13 cellular contexts compared by ENCODE assay signal in genomic region chr17:49971848-49972485, GRCh38. TPM values are rescaled to one million over a fixed set of nuclear protein-coding genes. Genes with fewer than 3 reads are reported as not detected.
A peak's percentile ranks its signal among the peaks of the same experiment; 100 is the strongest.
DNase-seq lines count a peak whose midpoint lies in the region; ATAC-seq, FAIRE-seq and TF ChIP-seq lines count a peak whose summit lies in the region.
"Had no signal": no experiment of that assay in that cellular context is flagged by ENCODE, and none has a peak within 500 bp of the region (broad histone marks: within the 10 kb centered on the region; RNA-seq: fewer than 3 reads in every experiment).

No MANE protein-coding gene starts in this region.

- FAIRE-seq in K562 (lab: Jason Lieb, UNC), result no peak
- FAIRE-seq: endometrium had no signal

- H3K9me3 Mint-ChIP-seq in GM23338 (no peaks in the 10 kb centered on the region; the same call in 2 of the 3 replicates), naive B cell (peaks cover 0 to 8% (median 0%) of the 10 kb centered on the region in 7 donors)
- H3K9me3 Mint-ChIP-seq in stimulated activated memory B cell treated with anti-CD40 and anti-IgM and Interleukin-4, amounts not matched to agents 10 μg/mL and 1 μg/mL and 100 μg/mL, for 72 hours, result no peaks in the 10 kb centered on the region
- H3K9me3 Mint-ChIP-seq: activated naive CD4-positive, alpha-beta T cell treated with anti-CD3 and anti-CD28 coated beads, Interleukin-2, amount 50 U/mL, for 24 hours had no signal

- peak overlapping the region in 1 of 2 experiments; percentile 26; a peak in 1 of 4 replicates for H3K9ac ChIP-seq in K562 (ENCODE audit: insufficient read depth in 1 of 2, low read depth in 2 of 2, low read length in 2 of 2)

- POLR2A ChIA-PET in K562 (lab: Yijun Ruan, JAX), result no interaction called here

- no peaks in the 10 kb centered on the region; the same call in 2 of the 3 replicates for H3K36me3 Mint-ChIP-seq in GM23338 (ENCODE audit: low read depth)
- peaks cover 0 to 7% of the 10 kb centered on the region in 2 donors for H3K36me3 Mint-ChIP-seq in naive B cell
- no peaks in the 10 kb centered on the region for H3K36me3 Mint-ChIP-seq in stimulated activated memory B cell treated with anti-CD40 and anti-IgM and Interleukin-4, amounts not matched to agents 10 μg/mL and 1 μg/mL and 100 μg/mL, for 72 hours

- H3F3A ChIP-seq in GM23338 (replicated peaks; ENCODE audit: low read depth), result peaks cover 5% of the 10 kb centered on the region; the same call in 1 of the 2 replicates

- H3K27ac Mint-ChIP-seq in GM23338 (no peak overlapping the region), naive B cell (no peak overlapping the region)
- no peak overlapping the region for H3K27ac Mint-ChIP-seq in stimulated activated memory B cell treated with anti-CD40 and anti-IgM and Interleukin-4, amounts not matched to agents 10 μg/mL and 1 μg/mL and 100 μg/mL, for 72 hours
- H3K27ac Mint-ChIP-seq: activated naive CD4-positive, alpha-beta T cell treated with anti-CD3 and anti-CD28 coated beads, Interleukin-2, amount 50 U/mL, for 24 hours had no signal

- H3K27me3 Mint-ChIP-seq in GM23338 (ENCODE audit: insufficient read depth, low read depth, poor library complexity) (peaks cover 98% of the 10 kb centered on the region), naive B cell (peaks cover 60 to 97% (median 90%) of the 10 kb centered on the region in 3 donors)
- H3K27me3 Mint-ChIP-seq in stimulated activated memory B cell treated with anti-CD40 and anti-IgM and Interleukin-4, amounts not matched to agents 10 μg/mL and 1 μg/mL and 100 μg/mL, for 72 hours, result peaks cover 92% of the 10 kb centered on the region

- H3K36me3 ChIP-seq in GM23338 (ENCODE audit: insufficient read depth) (no peaks in the 10 kb centered on the region), K562 (ENCODE audit: control insufficient read depth, insufficient read depth, low read length) (no peaks in the 10 kb centered on the region)

- peaks cover 99% of the 10 kb centered on the region for H3K27me3 ChIP-seq in GM23338 (ENCODE audit: insufficient read depth)
- H3K27me3 ChIP-seq in K562 (ENCODE audit: control insufficient read depth in 2 of 2, insufficient read depth in 2 of 2, low read length in 2 of 2), result peaks cover 35 to 73% of the 10 kb centered on the region in 2 experiments
- peaks cover 81% of the 10 kb centered on the region for H3K27me3 ChIP-seq in foreskin keratinocyte

- no peak for TF ChIP-seq RAD21 in K562 (CRISPR knock-in tag; conservative IDR thresholded peaks at IDR 0.05 in 1 of 2, IDR thresholded peaks at IDR 0.05 in 1 of 2)

- DNase-seq in AG20443 (ENCODE audit: low spot score), result peak; percentile 57
- DNase-seq in GM23338 (ENCODE audit: low spot score), result peak; percentile 52
- DNase-seq in K562 (ENCODE audit: extremely low read depth in 1 of 4, low spot score in 3 of 4), result peak; percentile 41 to 76 (median 64)
- DNase-seq in naive B cell, result no peak
- no peak for DNase-seq in foreskin keratinocyte
- DNase-seq in NCI-H1930 (lab: John Stamatoyannopoulos, UW), result no peak
- DNase-seq in 8988T, result no peak
- DNase-seq: activated CD4-positive, alpha-beta T cell treated with anti-CD3 and anti-CD28 coated beads for 48 hours; NCI-H187 treated with DMSO at 0.1 percent for 48 hours; SHP77 treated with DMSO at 0.1 percent for 48 hours had no signal

- no TSS peak for BruUV-seq in K562 (replicated peaks; lab: Mats Ljungman, UMichigan)

- in situ Hi-C loops in K562 (cut with MboI), result no loop called here

- H4K20me1 ChIP-seq in GM23338 (replicated peaks; ENCODE audit: insufficient read depth) (peaks cover 23% of the 10 kb centered on the region), K562 (replicated peaks; ENCODE audit: control insufficient read depth, insufficient read depth, low read length) (peaks cover 4% of the 10 kb centered on the region; the same call in 1 of the 2 replicates)

- H3K4me3 Mint-ChIP-seq in GM23338, result peak overlapping the region; percentile 47; the same call in 2 of the 3 replicates
- peak overlapping the region in 5 of 8 donors; percentile 8 to 79 (median 50) for H3K4me3 Mint-ChIP-seq in naive B cell
- H3K4me3 Mint-ChIP-seq in stimulated activated memory B cell treated with anti-CD40 and anti-IgM and Interleukin-4, amounts not matched to agents 10 μg/mL and 1 μg/mL and 100 μg/mL, for 72 hours, result no peak overlapping the region

- H3K4me1 ChIP-seq in GM23338 (ENCODE audit: insufficient read depth) (peaks cover 34% of the 10 kb centered on the region), K562 (replicated peaks in 1 of 2; ENCODE audit: control insufficient read depth in 2 of 2, insufficient read depth in 2 of 2, low read length in 2 of 2) (peaks cover 0 to 37% of the 10 kb centered on the region in 2 experiments; a peak in 3 of 5 replicates), foreskin keratinocyte (no peaks in the 10 kb centered on the region)

- H2AFZ ChIP-seq in GM23338 (no peak overlapping the region), K562 (ENCODE audit: low read depth, low read length) (no peak overlapping the region; the same call in 1 of the 2 replicates)

- H3K9me2 ChIP-seq in GM23338 (ENCODE audit: insufficient read depth), result no peaks in the 10 kb centered on the region

- ATAC-seq in GM23338, result peak; percentile 11
- ATAC-seq in K562, result no peak
- ATAC-seq in naive B cell (ENCODE audit: low read depth in 2 of 2), result no peak
- ATAC-seq in foreskin keratinocyte, result no peak
- ATAC-seq in stimulated activated memory B cell treated with anti-CD40 and anti-IgM and Interleukin-4, amounts not matched to agents 10 μg/mL and 1 μg/mL and 100 μg/mL, for 72 hours, result no peak

- H3K27ac ChIP-seq in GM23338 (ENCODE audit: low read depth), result no peak overlapping the region
- H3K27ac ChIP-seq in K562 (ENCODE audit: extremely low read depth, low read depth, low read length), result no peak overlapping the region
- no peak overlapping the region for H3K27ac ChIP-seq in foreskin keratinocyte

- no peaks in the 10 kb centered on the region for H3K79me2 ChIP-seq in GM23338 (replicated peaks; ENCODE audit: insufficient read depth)
- H3K79me2 ChIP-seq in K562 (ENCODE audit: control insufficient read depth, insufficient read depth, low read length), result no peaks in the 10 kb centered on the region

- CTCF ChIA-PET in K562 (lab: Yijun Ruan, JAX; ENCODE audit: low intra/inter-chr PET ratio), result interaction anchor here (0.5 kb wide), 1 partner anchor 111 kb away, joined by 3 read pairs; no protein-coding TSS in a partner anchor

- no peak for TF ChIP-seq EP300 in K562 (IDR thresholded peaks at IDR 0.05; ENCODE audit: low read length)

- 23% methylated on average over 32 of the region's 55 CpGs for WGBS in K562 (ENCODE audit: insufficient coverage, low coverage, missing lambda C conversion rate)

- TF ChIP-seq POLR2A in K562 (conservative IDR thresholded peaks at IDR 0.05), result no peak

- TF ChIP-seq CTCF in GM23338 (conservative IDR thresholded peaks at IDR 0.05; ENCODE audit: low read depth in 2 of 2) (no peak), K562 (IDR thresholded peaks at IDR 0.05 in 2 of 3, conservative IDR thresholded peaks at IDR 0.05 in 1 of 3; ENCODE audit: insufficient read depth in 2 of 3, low read depth in 1 of 3, low read length in 3 of 3) (no peak), foreskin keratinocyte (conservative IDR thresholded peaks at IDR 0.05) (no peak)

- H3K4me1 Mint-ChIP-seq in GM23338, result peaks cover 44% of the 10 kb centered on the region
- peaks cover 26 to 39% (median 31%) of the 10 kb centered on the region in 3 donors for H3K4me1 Mint-ChIP-seq in naive B cell
- peaks cover 39% of the 10 kb centered on the region for H3K4me1 Mint-ChIP-seq in stimulated activated memory B cell treated with anti-CD40 and anti-IgM and Interleukin-4, amounts not matched to agents 10 μg/mL and 1 μg/mL and 100 μg/mL, for 72 hours

- intact Hi-C loops in K562 (cut with micrococcal nuclease), result no loop called here

- H3K4me2 ChIP-seq in GM23338 (peak overlapping the region; percentile 75), K562 (ENCODE audit: insufficient read depth, low read length) (no peak overlapping the region)

- H3K4me3 ChIP-seq in GM23338 (peak overlapping the region; percentile 47; the same call in 1 of the 2 replicates), K562 (no peak overlapping the region)

- H3K9me1 ChIP-seq in K562 (ENCODE audit: control insufficient read depth, insufficient read depth, low read length), result peaks cover 2% of the 10 kb centered on the region

- no peaks in the 10 kb centered on the region for H3K9me3 ChIP-seq in K562 (replicated peaks; ENCODE audit: control insufficient read depth, insufficient read depth, low read depth, low read length)

RNA-seq across cellular contexts. Expression of gene DLX4, which starts 3.0 kb away (rescaled TPM):
- total RNA-seq in GM23338 (2014; rRNA removed; shearing (Covaris generic)), result 0.10 and 0.58 TPM in 2 replicates
- polyA plus RNA-seq in GM23338 (2016; fragmentation: Nextera tagmentation; extraction: Ambion mirVana), result 0.79 and 0.80 TPM in 2 replicates
- total RNA-seq in K562 (2011; cell fraction: chromatin; rRNA removed; ENCODE audit: low replicate concordance), result 2.6 and 9.0 TPM in 2 replicates
- total RNA-seq in K562 (2011; cell fraction: nucleolus; rRNA removed), result 5.0 and 6.3 TPM in 2 replicates
- total RNA-seq in K562 (2011; cell fraction: nucleoplasm; rRNA removed), result 3.4 and 4.4 TPM in 2 replicates
- 0.32 and 0.41 TPM in 2 replicates for total RNA-seq in K562 (2014; rRNA removed)
- 0.25 and 0.32 TPM in 2 replicates for total RNA-seq in K562 (2014; rRNA removed; fragmentation: Illumina TruSeq; extraction: Trizol)
- total RNA-seq in K562 (2015; rRNA removed; fragmentation: Illumina TruSeq; extraction: Trizol), result 0.58 and 0.83 TPM in 2 replicates
- 1.7 TPM in 2 replicates for total RNA-seq in K562 (2021)
- polyA plus RNA-seq in K562 (2011; rRNA removed), result 1.6 and 2.2 TPM in 2 replicates
- polyA plus RNA-seq in K562 (2011; cell fraction: cytosol; rRNA removed), result 0.84 and 2.2 TPM in 2 replicates
- polyA plus RNA-seq in K562 (2011; cell fraction: nucleus; rRNA removed), result 5.6 and 15.3 TPM in 2 replicates
- polyA plus RNA-seq in K562 (2012), result 1.6 and 4.2 TPM in 2 replicates
- 0.96 and 1.1 TPM in 2 replicates for polyA plus RNA-seq in K562 (2014; fragmentation: Illumina TruSeq; extraction: Trizol)
- polyA plus RNA-seq in K562 (2014; fragmentation: Nextera tagmentation; extraction: Ambion mirVana), result under 1 TPM; 0.15 to 0.39 TPM
- 0.58 and 1.2 TPM in 2 replicates for polyA plus RNA-seq in K562 (2014; rRNA removed)
- 0.72 and 1.4 TPM in 2 replicates for polyA minus RNA-seq in K562 (2011; rRNA and poly(A)+ RNA removed)
- polyA minus RNA-seq in K562 (2011; cell fraction: cytosol; rRNA and poly(A)+ RNA removed), result 0.82 and 1.2 TPM in 2 replicates
- polyA minus RNA-seq in K562 (2011; cell fraction: nucleus; rRNA and poly(A)+ RNA removed), result 0.67 and 3.2 TPM in 2 replicates
- polyA plus RNA-seq in naive B cell (ENCODE audit: low read depth in 6 of 6), result under 1 TPM in 3 of 6 donors, not detected in 3; 0.18 to 0.22 (median 0.21) TPM
- total RNA-seq in foreskin keratinocyte, result 0.14 TPM in 1 of 2 replicates, not detected in the other
- polyA plus RNA-seq in foreskin keratinocyte, result 0.19 and 0.23 TPM in 2 replicates

RNA-seq across cellular contexts. Expression of gene DLX3, which starts 23.1 kb away (rescaled TPM):
- 0.14 TPM in 1 of 2 replicates, not detected in the other for total RNA-seq in GM23338 (2014; rRNA removed; shearing (Covaris generic))
- polyA plus RNA-seq in GM23338 (2016; fragmentation: Nextera tagmentation; extraction: Ambion mirVana) (0.19 and 0.27 TPM in 2 replicates), K562 (2011; rRNA removed) (not detected in 2 replicates), K562 (2014; fragmentation: Illumina TruSeq; extraction: Trizol) (not detected in 2 replicates), K562 (2014; fragmentation: Nextera tagmentation; extraction: Ambion mirVana) (not detected), K562 (2014; rRNA removed) (not detected in 2 replicates), naive B cell (ENCODE audit: low read depth in 6 of 6) (not detected), foreskin keratinocyte (1.7 and 1.9 TPM in 2 replicates)
- total RNA-seq in K562 (2011; cell fraction: chromatin; rRNA removed; ENCODE audit: low replicate concordance), result not detected in 2 replicates
- total RNA-seq in K562 (2011; cell fraction: nucleolus; rRNA removed), result not detected in 2 replicates
- total RNA-seq in K562 (2011; cell fraction: nucleoplasm; rRNA removed), result not detected in 2 replicates
- total RNA-seq in K562 (2014; rRNA removed) (not detected in 2 replicates), K562 (2014; rRNA removed; fragmentation: Illumina TruSeq; extraction: Trizol) (not detected in 2 replicates), K562 (2015; rRNA removed; fragmentation: Illumina TruSeq; extraction: Trizol) (not detected in 2 replicates), K562 (2021) (not detected in 2 replicates), foreskin keratinocyte (1.2 and 1.3 TPM in 2 replicates)
- not detected in 2 replicates for polyA plus RNA-seq in K562 (2011; cell fraction: cytosol; rRNA removed)
- polyA plus RNA-seq in K562 (2011; cell fraction: nucleus; rRNA removed), result not detected in 2 replicates
- not detected in 2 replicates for polyA plus RNA-seq in K562 (2012)
- not detected in 2 replicates for polyA minus RNA-seq in K562 (2011; rRNA and poly(A)+ RNA removed)
- not detected in 2 replicates for polyA minus RNA-seq in K562 (2011; cell fraction: cytosol; rRNA and poly(A)+ RNA removed)
- not detected in 2 replicates for polyA minus RNA-seq in K562 (2011; cell fraction: nucleus; rRNA and poly(A)+ RNA removed)

Comparison
In these comparisons a context has a peak if more than half of its experiments do, and no peak if none do; other contexts are left out.
1. DNase-seq: peak in AG20443 (single experiment), GM23338 (single experiment) and K562 (4 of 4); none in naive B cell (single experiment), foreskin keratinocyte (0 of 2), NCI-H1930 (0 of 2) and 8988T (single experiment).